In the genomic region with DNA sequence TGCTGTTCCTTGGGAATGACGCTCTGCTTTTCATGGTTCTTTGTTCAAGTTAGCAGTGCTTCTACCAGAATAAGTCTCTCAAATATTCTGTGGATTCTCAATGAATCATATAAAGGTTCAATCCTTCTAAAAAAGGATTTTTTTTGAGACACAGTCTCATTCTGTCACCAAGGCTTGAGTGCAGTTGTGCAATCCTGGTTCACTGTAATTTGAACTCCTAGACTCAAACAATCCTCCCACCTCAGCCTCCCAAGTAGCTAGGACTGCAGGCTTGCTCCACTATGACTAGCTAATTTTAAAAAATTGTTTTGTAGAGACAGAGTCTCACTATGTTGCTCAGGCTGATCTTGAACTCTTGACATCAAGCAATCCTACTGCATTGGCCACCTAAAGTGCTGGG, we compare ENCODE assay signal across 3 cellular contexts.
TF ChIP-seq lines count a peak whose summit lies in the region.

No MANE protein-coding gene starts in this region.

TF ChIP-seq in HepG2, 621 proteins besides CTCF, POLR2A, EP300 and RAD21:
- TF ChIP-seq NKX3-1 (CRISPR knock-in tag; IDR thresholded peaks at IDR 0.05) (no peak), CEBPG (CRISPR knock-in tag; IDR thresholded peaks at IDR 0.05) (peak; percentile 74), HES4 (CRISPR knock-in tag; IDR thresholded peaks at IDR 0.05; ENCODE audit: borderline replicate concordance) (no peak), SIX4 (CRISPR knock-in tag; IDR thresholded peaks at IDR 0.05) (peak; percentile 74; the same call in 1 of the 2 replicates), ZNF598 (CRISPR knock-in tag; IDR thresholded peaks at IDR 0.05; ENCODE audit: borderline replicate concordance) (no peak), ZMYM4 (CRISPR knock-in tag; IDR thresholded peaks at IDR 0.05) (0 out of 2 replicates have a peak, but pooled peaks have one; percentile 23), HNF4A (CRISPR knock-in tag; IDR thresholded peaks at IDR 0.05) (peak; percentile 16; the same call in 1 of the 2 replicates), SIX1 (CRISPR knock-in tag; IDR thresholded peaks at IDR 0.05; ENCODE audit: borderline replicate concordance) (peak; percentile 61; the same call in 1 of the 2 replicates), CEBPB (IDR thresholded peaks at IDR 0.05; ENCODE audit: borderline replicate concordance, low read depth, low read length) (peak; percentile 57; the same call in 1 of the 2 replicates)
- TF ChIP-seq, protein P1, sequence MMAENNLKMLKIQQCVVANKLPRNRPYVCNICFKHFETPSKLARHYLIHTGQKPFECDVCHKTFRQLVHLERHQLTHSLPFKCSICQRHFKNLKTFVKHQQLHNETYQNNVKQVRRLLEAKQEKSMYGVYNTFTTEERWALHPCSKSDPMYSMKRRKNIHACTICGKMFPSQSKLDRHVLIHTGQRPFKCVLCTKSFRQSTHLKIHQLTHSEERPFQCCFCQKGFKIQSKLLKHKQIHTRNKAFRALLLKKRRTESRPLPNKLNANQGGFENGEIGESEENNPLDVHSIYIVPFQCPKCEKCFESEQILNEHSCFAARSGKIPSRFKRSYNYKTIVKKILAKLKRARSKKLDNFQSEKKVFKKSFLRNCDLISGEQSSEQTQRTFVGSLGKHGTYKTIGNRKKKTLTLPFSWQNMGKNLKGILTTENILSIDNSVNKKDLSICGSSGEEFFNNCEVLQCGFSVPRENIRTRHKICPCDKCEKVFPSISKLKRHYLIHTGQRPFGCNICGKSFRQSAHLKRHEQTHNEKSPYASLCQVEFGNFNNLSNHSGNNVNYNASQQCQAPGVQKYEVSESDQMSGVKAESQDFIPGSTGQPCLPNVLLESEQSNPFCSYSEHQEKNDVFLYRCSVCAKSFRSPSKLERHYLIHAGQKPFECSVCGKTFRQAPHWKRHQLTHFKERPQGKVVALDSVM (CRISPR knock-in tag; IDR thresholded peaks at IDR 0.05) = peak; percentile 95
- TF ChIP-seq, protein P2, sequence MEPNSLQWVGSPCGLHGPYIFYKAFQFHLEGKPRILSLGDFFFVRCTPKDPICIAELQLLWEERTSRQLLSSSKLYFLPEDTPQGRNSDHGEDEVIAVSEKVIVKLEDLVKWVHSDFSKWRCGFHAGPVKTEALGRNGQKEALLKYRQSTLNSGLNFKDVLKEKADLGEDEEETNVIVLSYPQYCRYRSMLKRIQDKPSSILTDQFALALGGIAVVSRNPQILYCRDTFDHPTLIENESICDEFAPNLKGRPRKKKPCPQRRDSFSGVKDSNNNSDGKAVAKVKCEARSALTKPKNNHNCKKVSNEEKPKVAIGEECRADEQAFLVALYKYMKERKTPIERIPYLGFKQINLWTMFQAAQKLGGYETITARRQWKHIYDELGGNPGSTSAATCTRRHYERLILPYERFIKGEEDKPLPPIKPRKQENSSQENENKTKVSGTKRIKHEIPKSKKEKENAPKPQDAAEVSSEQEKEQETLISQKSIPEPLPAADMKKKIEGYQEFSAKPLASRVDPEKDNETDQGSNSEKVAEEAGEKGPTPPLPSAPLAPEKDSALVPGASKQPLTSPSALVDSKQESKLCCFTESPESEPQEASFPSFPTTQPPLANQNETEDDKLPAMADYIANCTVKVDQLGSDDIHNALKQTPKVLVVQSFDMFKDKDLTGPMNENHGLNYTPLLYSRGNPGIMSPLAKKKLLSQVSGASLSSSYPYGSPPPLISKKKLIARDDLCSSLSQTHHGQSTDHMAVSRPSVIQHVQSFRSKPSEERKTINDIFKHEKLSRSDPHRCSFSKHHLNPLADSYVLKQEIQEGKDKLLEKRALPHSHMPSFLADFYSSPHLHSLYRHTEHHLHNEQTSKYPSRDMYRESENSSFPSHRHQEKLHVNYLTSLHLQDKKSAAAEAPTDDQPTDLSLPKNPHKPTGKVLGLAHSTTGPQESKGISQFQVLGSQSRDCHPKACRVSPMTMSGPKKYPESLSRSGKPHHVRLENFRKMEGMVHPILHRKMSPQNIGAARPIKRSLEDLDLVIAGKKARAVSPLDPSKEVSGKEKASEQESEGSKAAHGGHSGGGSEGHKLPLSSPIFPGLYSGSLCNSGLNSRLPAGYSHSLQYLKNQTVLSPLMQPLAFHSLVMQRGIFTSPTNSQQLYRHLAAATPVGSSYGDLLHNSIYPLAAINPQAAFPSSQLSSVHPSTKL (CRISPR knock-in tag; IDR thresholded peaks at IDR 0.05) = 0 out of 2 replicates have a peak, but pooled peaks have one; percentile 9

TF ChIP-seq in Ishikawa, 13 proteins besides CTCF, POLR2A, EP300 and RAD21:
- no peak for TF ChIP-seq ZBTB7A (IDR thresholded peaks at IDR 0.05; ENCODE audit: low read depth)
- peak; percentile 57; the same call in 1 of the 2 replicates for TF ChIP-seq CEBPB (IDR thresholded peaks at IDR 0.05)

TF ChIP-seq in K562, 482 proteins besides CTCF, POLR2A, EP300 and RAD21:
- TF ChIP-seq CEBPG (CRISPR knock-in tag; IDR thresholded peaks at IDR 0.05) (no peak), CEBPG (tag; conservative IDR thresholded peaks at IDR 0.05 in 1 of 2, IDR thresholded peaks at IDR 0.05 in 1 of 2) (peak; percentile 36 to 47; a peak in 1 of 4 replicates), NCOA2 (IDR thresholded peaks at IDR 0.05; ENCODE audit: partially characterized antibody in 2 of 2) (no peak), PRPF4 (IDR thresholded peaks at IDR 0.05; ENCODE audit: insufficient read depth, low read depth, low read length, poor library complexity, severe bottlenecking) (no peak), SMARCA5 (IDR thresholded peaks at IDR 0.05) (no peak), NFIX (CRISPR knock-in tag; IDR thresholded peaks at IDR 0.05; ENCODE audit: low read depth) (no peak), NFIC (IDR thresholded peaks at IDR 0.05) (no peak), CEBPB (tag; IDR thresholded peaks at IDR 0.05) (peak; percentile 85)
